12 cellular contexts compared by ENCODE assay signal in genomic region chr9:92739346-92740014, GRCh38. TPM values are rescaled to one million over a fixed set of nuclear protein-coding genes. Genes with fewer than 3 reads are reported as not detected.
DNase-seq lines count a peak whose midpoint lies in the region; ATAC-seq, FAIRE-seq and TF ChIP-seq lines count a peak whose summit lies in the region.
"Had no signal": no experiment of that assay in that cellular context is flagged by ENCODE, and none has a peak within 500 bp of the region (broad histone marks: within the 10 kb centered on the region; RNA-seq: fewer than 3 reads in every experiment).

No MANE protein-coding gene starts in this region.

- CTCF ChIA-PET in HepG2 (lab: Yijun Ruan, JAX; ENCODE audit: low intra/inter-chr PET ratio, low total read pairs) (no interaction called here), H1 (lab: Charles Lee; ENCODE audit: partially characterized antibody) (interaction anchor here (1.0 to 1.4 kb wide), 2 partner anchors 23 to 52 kb away, joined by 3 to 4 read pairs; no protein-coding TSS in a partner anchor)

- H3K4me3 Mint-ChIP-seq in natural killer cell: no peak overlapping the region
- H3K4me3 Mint-ChIP-seq: activated naive CD8-positive, alpha-beta T cell treated with anti-CD3 and anti-CD28 coated beads, Interleukin-2, amount 50 U/mL, for 24 hours had no signal

- H3K79me2 ChIP-seq in HepG2 (ENCODE audit: insufficient read depth, low read length) (peaks cover 60% of the 10 kb centered on the region), H1 (ENCODE audit: control insufficient read depth in 1 of 2, insufficient read depth in 2 of 2, low read length in 2 of 2) (peaks cover 0 to 92% of the 10 kb centered on the region in 2 experiments; a peak in 3 of 4 replicates)

- peak overlapping the region; percentile 44; the same call in 1 of the 2 replicates for H2BK5ac ChIP-seq in H1 (ENCODE audit: low read depth, low read length)

- H3K36me3 ChIP-seq in liver (ENCODE audit: control insufficient read depth in 4 of 4, insufficient read depth in 3 of 4, low read depth in 1 of 4, low read length in 3 of 4) (no peaks in the 10 kb centered on the region), HepG2 (replicated peaks in 1 of 2; ENCODE audit: control insufficient read depth in 1 of 2, insufficient read depth in 2 of 2, low read length in 2 of 2) (no peaks in the 10 kb centered on the region), H1 (ENCODE audit: control insufficient read depth in 2 of 4, insufficient read depth in 4 of 4, low read length in 3 of 4) (no peaks in the 10 kb centered on the region), uterus (no peaks in the 10 kb centered on the region)

- no peaks in the 10 kb centered on the region for H3K9me3 Mint-ChIP-seq in natural killer cell
- H3K9me3 Mint-ChIP-seq: activated naive CD8-positive, alpha-beta T cell treated with anti-CD3 and anti-CD28 coated beads, Interleukin-2, amount 50 U/mL, for 24 hours had no signal

- H2BK120ac ChIP-seq in H1 (replicated peaks; ENCODE audit: low read depth, low read length): no peak overlapping the region

- H3K4me1 Mint-ChIP-seq in natural killer cell: peaks cover 77 to 88% of the 10 kb centered on the region in 2 donors

- TF ChIP-seq RAD21 in liver (IDR thresholded peaks at IDR 0.05) (no peak), HepG2 (CRISPR knock-in tag; IDR thresholded peaks at IDR 0.05) (no peak), H1 (IDR thresholded peaks at IDR 0.05 in 1 of 2, conservative IDR thresholded peaks at IDR 0.05 in 1 of 2; ENCODE audit: low read depth in 2 of 2, low read length in 2 of 2) (no peak)

- H4K91ac ChIP-seq in H1 (replicated peaks; ENCODE audit: insufficient read length, low read length): no peak overlapping the region

- no peak overlapping the region for H3K4me2 ChIP-seq in HepG2 (ENCODE audit: low read depth, low read length)
- H3K4me2 ChIP-seq in H1 (ENCODE audit: insufficient read depth in 1 of 2, low read depth in 2 of 2, low read length in 2 of 2): no peak overlapping the region

- H3K27ac ChIP-seq in liver (ENCODE audit: low read depth in 1 of 2, low read length in 2 of 2): peak overlapping the region; percentile 27 to 57
- no peak overlapping the region for H3K27ac ChIP-seq in HepG2 (ENCODE audit: extremely low read length, insufficient read depth, low read length)
- no peak overlapping the region for H3K27ac ChIP-seq in H1 (ENCODE audit: low read depth, low read length)
- peak overlapping the region; percentile 14 to 44 for H3K27ac ChIP-seq in uterus

- H3K23ac ChIP-seq in H1 (ENCODE audit: insufficient read length): no peak overlapping the region

- H3K4me1 ChIP-seq in liver (ENCODE audit: control insufficient read depth in 4 of 4, insufficient read depth in 4 of 4, low read length in 3 of 4): peaks cover 0 to 8% (median 1%) of the 10 kb centered on the region in 4 donors
- 0 out of 2 replicates have a peak, but pooled peaks cover 11% of the 10 kb centered on the region for H3K4me1 ChIP-seq in HepG2 (ENCODE audit: insufficient read depth, low read length)
- H3K4me1 ChIP-seq in H1 (replicated peaks in 1 of 4; ENCODE audit: control insufficient read depth in 3 of 4, insufficient read depth in 4 of 4, low read length in 3 of 4): peaks cover 0 to 7% (median 2%) of the 10 kb centered on the region in 4 experiments; a peak in 3 of 7 replicates
- H3K4me1 ChIP-seq in uterus: peaks cover 0 to 4% of the 10 kb centered on the region in 2 donors

- no peak for ATAC-seq in HepG2
- peak in 1 of 3 donors; percentile 30 for ATAC-seq in natural killer cell
- ATAC-seq: activated naive CD8-positive, alpha-beta T cell treated with anti-CD3 and anti-CD28 coated beads, Interleukin-2, amount 50 U/mL, for 24 hours had no signal

- TF ChIP-seq POLR2A in HepG2 (IDR thresholded peaks at IDR 0.05; ENCODE audit: insufficient read depth in 1 of 2, low read depth in 2 of 2, low read length in 2 of 2) (no peak), H1 (IDR thresholded peaks at IDR 0.05; ENCODE audit: control extremely low read depth in 1 of 2, low read depth in 2 of 2, low read length in 2 of 2) (no peak), uterus (IDR thresholded peaks at IDR 0.05) (no peak)

- H3K9me3 ChIP-seq in liver (ENCODE audit: control insufficient read depth in 4 of 4, low read length in 3 of 4) (no peaks in the 10 kb centered on the region), HepG2 (ENCODE audit: low read length) (no peaks in the 10 kb centered on the region), H1 (ENCODE audit: insufficient read depth in 2 of 2, low read depth in 1 of 2, low read length in 1 of 2) (no peaks in the 10 kb centered on the region), uterus (no peaks in the 10 kb centered on the region)

- H2BK12ac ChIP-seq in H1 (ENCODE audit: low read depth, low read length): no peak overlapping the region

- no peak overlapping the region for H3K14ac ChIP-seq in H1 (ENCODE audit: insufficient read length)

- H4K8ac ChIP-seq in H1 (ENCODE audit: extremely low read depth, insufficient read depth, low read length): no peak overlapping the region

- H2AK5ac ChIP-seq in H1 (ENCODE audit: low read depth, low read length): no peak overlapping the region

- no peak overlapping the region for H3K56ac ChIP-seq in H1 (replicated peaks; ENCODE audit: insufficient read length, low read depth, low read length)

- no peaks in the 10 kb centered on the region for H3K27me3 Mint-ChIP-seq in natural killer cell (ENCODE audit: low read depth in 2 of 2)
- H3K27me3 Mint-ChIP-seq: activated naive CD8-positive, alpha-beta T cell treated with anti-CD3 and anti-CD28 coated beads, Interleukin-2, amount 50 U/mL, for 24 hours had no signal

- no peaks in the 10 kb centered on the region for H3K27me3 ChIP-seq in liver (ENCODE audit: control insufficient read depth in 4 of 4, insufficient read depth in 4 of 4, low read length in 3 of 4)
- H3K27me3 ChIP-seq in HepG2 (ENCODE audit: control insufficient read depth in 1 of 2, insufficient read depth in 2 of 2, low read length in 2 of 2): no peaks in the 10 kb centered on the region
- H3K27me3 ChIP-seq in H1 (replicated peaks in 1 of 4; ENCODE audit: control insufficient read depth in 3 of 4, extremely low read depth in 1 of 4, insufficient read depth in 3 of 4, low read length in 3 of 4): no peaks in the 10 kb centered on the region
- H3K27me3 ChIP-seq in uterus: no peaks in the 10 kb centered on the region

- no peak overlapping the region for H2BK20ac ChIP-seq in H1 (ENCODE audit: low read length)

- POLR2A ChIA-PET in HepG2 (lab: Yijun Ruan, JAX): no interaction called here
- POLR2A ChIA-PET in H1 (lab: Charles Lee; ENCODE audit: partially characterized antibody): no interaction called here

- FAIRE-seq in HepG2 (lab: Jason Lieb, UNC): no peak
- FAIRE-seq in H1 (lab: Jason Lieb, UNC): no peak

- H3K4me3 ChIP-seq in liver (ENCODE audit: low read depth in 1 of 3, low read length in 3 of 3) (no peak overlapping the region), HepG2 (replicated peaks in 1 of 3; ENCODE audit: insufficient read depth in 1 of 3, low read depth in 2 of 3, low read length in 3 of 3) (no peak overlapping the region), H1 (ENCODE audit: extremely low read depth in 1 of 4, insufficient read depth in 2 of 4, low read depth in 3 of 4, low read length in 4 of 4) (no peak overlapping the region), uterus (no peak overlapping the region)

- H3K79me1 ChIP-seq in H1 (ENCODE audit: low read depth, low read length): peaks cover 28% of the 10 kb centered on the region

- no peak overlapping the region for H3K9ac ChIP-seq in liver (ENCODE audit: low read depth in 1 of 2, low read length in 2 of 2)
- H3K9ac ChIP-seq in HepG2 (ENCODE audit: insufficient read depth, low read depth, low read length): no peak overlapping the region
- H3K9ac ChIP-seq in H1 (replicated peaks in 1 of 4; ENCODE audit: extremely low read depth in 1 of 4, low read depth in 3 of 4, low read length in 3 of 4): no peak overlapping the region

- DNase-seq in HepG2 (ENCODE audit: low spot score) (no peak), H1 (ENCODE audit: low read depth in 1 of 2, low spot score in 2 of 2) (no peak), natural killer cell (no peak), uterus (no peak), cerebellar nuclear complex (lab: John Stamatoyannopoulos, UW) (no peak), NCI-H748 (lab: John Stamatoyannopoulos, UW; ENCODE audit: unreplicated experiment) (no peak), posterior vena cava (ENCODE audit: low spot score) (no peak)
- DNase-seq: activated naive CD8-positive, alpha-beta T cell treated with anti-CD3 and anti-CD28 coated beads, Interleukin-2, amount 50 U/mL, for 24 hours; effector CD8-positive, alpha-beta T cell; NCI-H1694; stimulated activated CD4-positive, alpha-beta T cell treated with anti-CD3 and anti-CD28 coated beads, Interleukin-1b, Interleukin-23, amount 100 ng/mL, for 48 hours had no signal

- no peak overlapping the region for H3K18ac ChIP-seq in H1 (ENCODE audit: extremely low read depth, low read length)

- in situ Hi-C loops in HepG2 (cut with HindIII; ENCODE audit: extremely low pct_ligation_motif_present, low pct_unique_long_range_greater_than_20kb): no loop called here

- no peak for TF ChIP-seq EP300 in HepG2 (IDR thresholded peaks at IDR 0.05; ENCODE audit: low read depth in 2 of 2, low read length in 2 of 2)
- no peak for TF ChIP-seq EP300 in HepG2 (CRISPR knock-in tag; IDR thresholded peaks at IDR 0.05; ENCODE audit: borderline replicate concordance)
- TF ChIP-seq EP300 in H1 (IDR thresholded peaks at IDR 0.05; ENCODE audit: borderline replicate concordance in 1 of 2, low read depth in 2 of 2, low read length in 2 of 2): no peak

- H4K20me1 ChIP-seq in HepG2 (ENCODE audit: insufficient read depth, low read length) (peaks cover 7% of the 10 kb centered on the region; the same call in 1 of the 2 replicates), H1 (replicated peaks in 1 of 2; ENCODE audit: control insufficient read depth in 1 of 2, insufficient read depth in 2 of 2, low read length in 2 of 2) (peaks cover 5 to 20% of the 10 kb centered on the region in 2 experiments)

- H3K23me2 ChIP-seq in H1 (ENCODE audit: low read depth, low read length): no peaks in the 10 kb centered on the region

- no peak for TF ChIP-seq CTCF in liver (IDR thresholded peaks at IDR 0.05; ENCODE audit: low read depth, low read length, missing input control)
- TF ChIP-seq CTCF in HepG2 (CRISPR knock-in tag; IDR thresholded peaks at IDR 0.05): no peak
- TF ChIP-seq CTCF in H1 (IDR thresholded peaks at IDR 0.05; ENCODE audit: control extremely low read depth in 1 of 3, insufficient read depth in 1 of 3, low read depth in 1 of 3, low read length in 3 of 3): no peak
- TF ChIP-seq CTCF in natural killer cell (IDR thresholded peaks at IDR 0.05): no peak
- TF ChIP-seq CTCF in uterus (IDR thresholded peaks at IDR 0.05): no peak

- 79% methylated on average over 11 of the region's 11 CpGs for WGBS in liver
- 93% methylated on average over 11 of the region's 11 CpGs for WGBS in HepG2 (ENCODE audit: low lambda C conversion rate)
- WGBS in H1 (ENCODE audit: extremely low coverage in 1 of 2, insufficient coverage in 1 of 2, insufficient read length in 1 of 2, insufficient replicate concordance in 2 of 2, low coverage in 1 of 2, low lambda C conversion rate in 2 of 2, missing lambda C conversion rate in 1 of 2), 2 experiments: 88% methylated on average over 11 of the region's 11 CpGs; no CpG with 5 or more reads in 1 of the 2 experiments

- no peaks in the 10 kb centered on the region for H3K36me3 Mint-ChIP-seq in natural killer cell

- H2BK15ac ChIP-seq in H1 (ENCODE audit: low read length): no peak overlapping the region

- H3K4ac ChIP-seq in H1 (replicated peaks; ENCODE audit: insufficient read length, low read depth, low read length): no peak overlapping the region

- peak overlapping the region; percentile 67 to 85 for H3K27ac Mint-ChIP-seq in natural killer cell
- H3K27ac Mint-ChIP-seq: activated naive CD8-positive, alpha-beta T cell treated with anti-CD3 and anti-CD28 coated beads, Interleukin-2, amount 50 U/mL, for 24 hours had no signal

- intact Hi-C loops in HepG2 (cut with micrococcal nuclease; ENCODE audit: unreplicated experiment): no loop called here
- intact Hi-C loops in natural killer cell (cut with micrococcal nuclease): no loop called here
- intact Hi-C loops in uterus (cut with DNase I; ENCODE audit: low total_unique reads): no loop called here
- intact Hi-C loops in posterior vena cava (cut with DNase I): no loop called here

- H2AFZ ChIP-seq in HepG2 (ENCODE audit: low read length): no peak overlapping the region
- H2AFZ ChIP-seq in H1 (ENCODE audit: low read length): no peak overlapping the region

- BruUV-seq in HepG2 (replicated peaks; lab: Mats Ljungman, UMichigan): no TSS peak

- no peak overlapping the region for H4K5ac ChIP-seq in H1 (ENCODE audit: insufficient read length, low read depth, low read length)

RNA-seq across cellular contexts. Expression of gene BICD2, which starts 25.2 kb away (rescaled TPM):
- total RNA-seq in liver (10 to 100 TPM; 15.9 to 16.0 TPM), HepG2 (2016; rRNA removed; fragmentation: Illumina TruSeq; extraction: Trizol) (17.4 and 18.3 TPM in 2 replicates), natural killer cell (10 to 100 TPM; 27.0 to 39.7 (median 39.7) TPM), uterus (10 to 100 TPM in 3 of 4 donors, 1 to 10 TPM in 1; 5.6 to 45.1 (median 22.8) TPM), posterior vena cava (10 to 100 TPM; 27.4 to 40.2 TPM)
- polyA plus RNA-seq in liver (1 to 10 TPM; 2.5 to 6.5 TPM), HepG2 (2011; rRNA removed) (5.1 and 6.3 TPM in 2 replicates), H1 (2011; rRNA removed) (6.6 and 9.7 TPM in 2 replicates)
- total RNA-seq in HepG2 (2016; cell fraction: cytosol; rRNA removed; fragmentation: Illumina TruSeq; extraction: Trizol; ENCODE audit: low read depth): 2.2 and 2.6 TPM in 2 replicates
- total RNA-seq in HepG2 (2016; cell fraction: insoluble cytoplasmic fraction; rRNA removed; fragmentation: Illumina TruSeq; extraction: Trizol): 17.1 and 17.9 TPM in 2 replicates
- 7.5 and 8.2 TPM in 2 replicates for total RNA-seq in HepG2 (2016; cell fraction: membrane; rRNA removed; fragmentation: Illumina TruSeq; extraction: Trizol)
- 15.1 and 18.6 TPM in 2 replicates for total RNA-seq in HepG2 (2016; cell fraction: nucleus; rRNA removed; fragmentation: Illumina TruSeq; extraction: Trizol)
- 5.7 and 6.0 TPM in 2 replicates for polyA plus RNA-seq in HepG2 (2011; cell fraction: cytosol; rRNA removed)
- polyA plus RNA-seq in HepG2 (2011; cell fraction: nucleus; rRNA removed): 9.9 and 11.3 TPM in 2 replicates
- polyA plus RNA-seq in HepG2 (2012): 9.8 and 11.5 TPM in 2 replicates
- 1.1 TPM in 2 replicates for polyA plus RNA-seq in HepG2 (2016; cell fraction: cytosol; fragmentation: Illumina TruSeq; extraction: Trizol; ENCODE audit: low read depth)
- 15.2 and 16.4 TPM in 2 replicates for polyA plus RNA-seq in HepG2 (2016; cell fraction: insoluble cytoplasmic fraction; fragmentation: Illumina TruSeq; extraction: Trizol; ENCODE audit: low read depth)
- polyA plus RNA-seq in HepG2 (2016; cell fraction: membrane; fragmentation: Illumina TruSeq; extraction: Trizol; ENCODE audit: low read depth): 3.5 and 4.1 TPM in 2 replicates
- polyA plus RNA-seq in HepG2 (2016; cell fraction: nucleus; fragmentation: Illumina TruSeq; extraction: Trizol; ENCODE audit: insufficient read depth, low read depth): 17.8 and 17.9 TPM in 2 replicates
- 10.1 and 10.5 TPM in 2 replicates for polyA minus RNA-seq in HepG2 (2011; rRNA and poly(A)+ RNA removed; ENCODE audit: low replicate concordance)
- 6.4 and 6.6 TPM in 2 replicates for polyA minus RNA-seq in HepG2 (2011; cell fraction: cytosol; rRNA and poly(A)+ RNA removed)
- polyA minus RNA-seq in HepG2 (2011; cell fraction: nucleus; rRNA and poly(A)+ RNA removed): 8.7 and 9.5 TPM in 2 replicates
- 22.8 and 22.9 TPM in 2 replicates for total RNA-seq in H1 (2021; fragmentation: NEBNext Ultra II Directional; extraction: Animal tissue kit (Norgen Biotek cat#: 25700))
- polyA plus RNA-seq in H1 (2011; cell fraction: cytosol; rRNA removed): 6.7 TPM
- polyA plus RNA-seq in H1 (2011; cell fraction: nucleus; rRNA removed): 9.6 TPM
- polyA plus RNA-seq in H1 (2012, experiment 1 of 2): 11.7 to 13.9 TPM (median 12.5 TPM) in 4 replicates
- polyA plus RNA-seq in H1 (2012, experiment 2 of 2): 4.3 TPM
- polyA plus RNA-seq in H1 (2013, experiment 1 of 2): 12.0 TPM
- 12.8 TPM for polyA plus RNA-seq in H1 (2013, experiment 2 of 2)
- polyA minus RNA-seq in H1 (2011; rRNA and poly(A)+ RNA removed): 12.8 and 13.2 TPM in 2 replicates
- polyA minus RNA-seq in H1 (2011; cell fraction: cytosol; rRNA and poly(A)+ RNA removed): 10.7 TPM
- polyA minus RNA-seq in H1 (2011; cell fraction: nucleus; rRNA and poly(A)+ RNA removed): 14.0 TPM

Comparison
In these comparisons a context has a peak if more than half of its experiments do, and no peak if none do; other contexts are left out.
1. H3K27ac ChIP-seq: peak in liver (2 of 2) and uterus (2 of 2); none in HepG2 (single experiment) and H1 (single experiment).